18 cellular contexts compared by ENCODE assay signal in genomic region chr18:37502036-37502435, GRCh38.
A peak's percentile ranks its signal among the peaks of the same experiment; 100 is the strongest.
DNase-seq lines count a peak whose midpoint lies in the region; FAIRE-seq and TF ChIP-seq lines count a peak whose summit lies in the region.
"Had no signal": no experiment of that assay in that cellular context is flagged by ENCODE, and none has a peak within 500 bp of the region (broad histone marks: within the 10 kb centered on the region; RNA-seq: fewer than 3 reads in every experiment).

No MANE protein-coding gene starts in this region.

- H3K27ac ChIP-seq in neural progenitor cell: no peak overlapping the region
- H3K27ac ChIP-seq: Peyer's patch, SJCRH30 had no signal

- intact Hi-C loops in head of caudate nucleus (cut with DNase I): no loop called here

- no peak overlapping the region for H3K4me3 ChIP-seq in neural progenitor cell
- H3K4me3 ChIP-seq: Peyer's patch, SJCRH30 had no signal

- H3K79me2 ChIP-seq in neural progenitor cell (ENCODE audit: low read depth): no peaks in the 10 kb centered on the region

- DNase-seq in anterior cingulate cortex (lab: John Stamatoyannopoulos, UW): peak in 43 of 58 donors; percentile 9 to 79 (median 46)
- peak in 33 of 42 donors; percentile 18 to 80 (median 52) for DNase-seq in head of caudate nucleus
- no peak for DNase-seq in neural progenitor cell (ENCODE audit: low spot score)
- DNase-seq in superior temporal gyrus (ENCODE audit: extremely low spot score): peak; percentile 53
- DNase-seq in DMS79 (lab: John Stamatoyannopoulos, UW): no peak
- DNase-seq in islet precursor cell: no peak
- no peak for DNase-seq in RCC 7860 (ENCODE audit: low spot score)
- DNase-seq: BE2C; CD4-positive, CD25-positive, alpha-beta regulatory T cell; NCI-H1694; NCI-H2081 treated with DMSO at 0.1 percent for 48 hours; NCI-H2171 treated with DMSO at 0.1 percent for 48 hours; NCI-H524 treated with DMSO at 0.1 percent for 48 hours; Peyer's patch; SJCRH30 had no signal

- no peaks in the 10 kb centered on the region for H3F3A ChIP-seq in neural progenitor cell (ENCODE audit: low read depth)

- no peak overlapping the region for H3K4me3 Mint-ChIP-seq in neural progenitor cell
- H3K4me3 Mint-ChIP-seq: CD4-positive, CD25-positive, alpha-beta regulatory T cell; IgD-negative memory B cell had no signal

- H3K27me3 Mint-ChIP-seq in neural progenitor cell (ENCODE audit: insufficient read depth, low read depth): peaks cover 8% of the 10 kb centered on the region
- H3K27me3 Mint-ChIP-seq: CD4-positive, CD25-positive, alpha-beta regulatory T cell had no signal

- H4K20me1 ChIP-seq in neural progenitor cell (ENCODE audit: low read depth): no peaks in the 10 kb centered on the region

- H3K27me3 ChIP-seq in neural progenitor cell: no peaks in the 10 kb centered on the region
- H3K27me3 ChIP-seq: BE2C, Peyer's patch, SJCRH30 had no signal

- H3K4me1 Mint-ChIP-seq in neural progenitor cell: peaks cover 12% of the 10 kb centered on the region
- H3K4me1 Mint-ChIP-seq: CD4-positive, CD25-positive, alpha-beta regulatory T cell had no signal

- no peaks in the 10 kb centered on the region for H3K9me3 ChIP-seq in neural progenitor cell (ENCODE audit: low read depth)
- H3K9me3 ChIP-seq: BE2C, Peyer's patch, SJCRH30 had no signal

- FAIRE-seq in RCC 7860 (lab: Jason Lieb, UNC): no peak
- FAIRE-seq: A204.1, GM19239 had no signal

- no peaks in the 10 kb centered on the region for H3K36me3 Mint-ChIP-seq in neural progenitor cell
- H3K36me3 Mint-ChIP-seq: CD4-positive, CD25-positive, alpha-beta regulatory T cell; IgD-negative memory B cell had no signal

- H3K4me2 ChIP-seq in neural progenitor cell: no peak overlapping the region

- H2AFZ ChIP-seq in neural progenitor cell (replicated peaks): no peak overlapping the region

- no peak overlapping the region for H3K9ac ChIP-seq in neural progenitor cell

- H3K27ac Mint-ChIP-seq in neural progenitor cell: peak overlapping the region; percentile 47
- H3K27ac Mint-ChIP-seq: CD4-positive, CD25-positive, alpha-beta regulatory T cell had no signal

- no peak for TF ChIP-seq CTCF in neural progenitor cell (IDR thresholded peaks at IDR 0.05)

- H3K9me3 Mint-ChIP-seq in neural progenitor cell: no peaks in the 10 kb centered on the region

- no peaks in the 10 kb centered on the region for H3K36me3 ChIP-seq in neural progenitor cell
- H3K36me3 ChIP-seq: BE2C, Peyer's patch, SJCRH30 had no signal

- H3K4me1 ChIP-seq in neural progenitor cell: peaks cover 5% of the 10 kb centered on the region
- H3K4me1 ChIP-seq: Peyer's patch, SJCRH30 had no signal

Comparison
In these comparisons a context has a peak if more than half of its experiments do, and no peak if none do; other contexts are left out.
1. DNase-seq: peak in anterior cingulate cortex (43 of 58), head of caudate nucleus (33 of 42) and superior temporal gyrus (single experiment); none in neural progenitor cell (single experiment), DMS79 (single experiment), islet precursor cell (single experiment) and RCC 7860 (single experiment).